Comparison of ENCODE assay signal across 8 cellular contexts in the genomic region with DNA sequence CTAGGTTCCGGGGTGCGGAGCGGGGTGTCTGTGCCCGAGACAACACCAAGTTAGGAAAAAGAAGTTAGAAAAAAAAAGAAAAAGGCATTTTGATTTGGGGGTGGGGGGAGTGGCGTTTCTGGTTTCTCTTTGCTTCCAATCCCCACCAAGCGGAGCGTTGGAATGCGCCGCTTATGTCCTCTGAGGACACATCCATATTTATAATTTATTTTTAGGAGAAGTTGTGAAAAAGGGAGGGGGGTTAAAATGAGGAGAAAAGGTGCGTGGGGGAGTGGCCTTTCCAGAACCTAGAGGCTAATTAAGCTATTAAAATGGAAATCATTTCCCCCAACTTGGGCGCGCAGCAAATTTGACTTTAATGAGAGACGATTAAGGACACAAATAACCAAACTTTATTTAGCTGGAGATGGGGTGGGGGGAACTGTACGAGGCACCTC.
DNase-seq lines count a peak whose midpoint lies in the region; FAIRE-seq and TF ChIP-seq lines count a peak whose summit lies in the region.

No MANE protein-coding gene starts in this region.

- peak overlapping the region in 1 of 2 donors; percentile 7 for H3K9ac ChIP-seq in mucosa of rectum (ENCODE audit: low read depth in 1 of 2, low read length in 2 of 2)

- peaks cover 8 to 13% of the 10 kb centered on the region in 2 donors for H3K4me1 ChIP-seq in mucosa of rectum (ENCODE audit: control insufficient read depth in 2 of 2, insufficient read depth in 2 of 2, low read length in 2 of 2)

- no peak for TF ChIP-seq CTCF in AG09309 (IDR thresholded peaks at IDR 0.05; ENCODE audit: control insufficient read depth, insufficient read depth, low read depth, low read length, missing control alignments)
- no peak for TF ChIP-seq CTCF in choroid plexus epithelial cell (conservative IDR thresholded peaks at IDR 0.05; ENCODE audit: low read depth, low read length)
- TF ChIP-seq CTCF in GM13977 (IDR thresholded peaks at IDR 0.05; ENCODE audit: extremely low read depth, insufficient read depth, missing control alignments): no peak

- H3K4me3 ChIP-seq in AG09309 (ENCODE audit: control insufficient read depth, low read depth, low read length) (peak overlapping the region; percentile 97), choroid plexus epithelial cell (ENCODE audit: low read depth, low read length) (peak overlapping the region; percentile 75), mucosa of rectum (ENCODE audit: low read length in 2 of 2) (peak overlapping the region; percentile 60 to 67)

- no peak for TF ChIP-seq RAD21 in Ishikawa (IDR thresholded peaks at IDR 0.05; ENCODE audit: low read depth)

- in situ Hi-C loops in GM13977 (cut with MboI; ENCODE audit: low pct_unique_long_range_greater_than_20kb, low sequenced_read_pairs, unreplicated experiment): no loop called here

- no peak for TF ChIP-seq EP300 in Ishikawa (IDR thresholded peaks at IDR 0.05; ENCODE audit: borderline replicate concordance)

- no peak overlapping the region for H3K27ac ChIP-seq in mucosa of rectum (ENCODE audit: low read depth in 2 of 2, low read length in 2 of 2)

- H3K36me3 ChIP-seq in mucosa of rectum (ENCODE audit: control insufficient read depth in 2 of 2, insufficient read depth in 2 of 2, low read length in 2 of 2): no peaks in the 10 kb centered on the region

- FAIRE-seq in GM12891 (lab: Jason Lieb, UNC): no peak

- peaks cover 0 to 2% of the 10 kb centered on the region in 2 donors for H3K27me3 ChIP-seq in mucosa of rectum (ENCODE audit: control insufficient read depth in 2 of 2, insufficient read depth in 2 of 2, low read length in 2 of 2)

- DNase-seq in AG09309 (ENCODE audit: low read depth): no peak
- peak; percentile 36 for DNase-seq in choroid plexus epithelial cell (ENCODE audit: low read depth)
- DNase-seq in NCI-H1436 treated with DMSO at 0.1 percent for 48 hours (lab: John Stamatoyannopoulos, UW): no peak
- no peak for DNase-seq in GM12891 (ENCODE audit: insufficient read length, low spot score)
- DNase-seq in ecto neural progenitor cell (ENCODE audit: low spot score): no peak
- no peak for DNase-seq in GM13977 (ENCODE audit: low spot score)

- H3K9me3 ChIP-seq in mucosa of rectum (ENCODE audit: control insufficient read depth in 2 of 2, low read length in 2 of 2): no peaks in the 10 kb centered on the region

- TF ChIP-seq POLR2A in GM12891 (IDR thresholded peaks at IDR 0.05; ENCODE audit: low read depth, low read length): no peak

TF ChIP-seq in Ishikawa, 13 proteins besides CTCF, POLR2A, EP300 and RAD21:
- TF ChIP-seq, protein P1, sequence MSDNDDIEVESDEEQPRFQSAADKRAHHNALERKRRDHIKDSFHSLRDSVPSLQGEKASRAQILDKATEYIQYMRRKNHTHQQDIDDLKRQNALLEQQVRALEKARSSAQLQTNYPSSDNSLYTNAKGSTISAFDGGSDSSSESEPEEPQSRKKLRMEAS (IDR thresholded peaks at IDR 0.05): no peak
- 0 out of 2 replicates have a peak, but pooled peaks have one; percentile 7 for TF ChIP-seq TCF12 (IDR thresholded peaks at IDR 0.05; ENCODE audit: low read depth)

TF ChIP-seq in GM12891, 5 proteins besides CTCF, POLR2A, EP300 and RAD21:
- no peak for TF ChIP-seq POU2F2 (IDR thresholded peaks at IDR 0.05; ENCODE audit: low read depth, low read length)
- TF ChIP-seq TAF1 (IDR thresholded peaks at IDR 0.05; ENCODE audit: low read depth, low read length): no peak
- no peak for TF ChIP-seq PAX5 (IDR thresholded peaks at IDR 0.05; ENCODE audit: insufficient read depth, low read length, severe bottlenecking)
- TF ChIP-seq POLR2AphosphoS5 (IDR thresholded peaks at IDR 0.05; ENCODE audit: low read depth, low read length): no peak
- no peak for TF ChIP-seq SPI1 (IDR thresholded peaks at IDR 0.05; ENCODE audit: low read depth, low read length)
